In the genomic region with DNA sequence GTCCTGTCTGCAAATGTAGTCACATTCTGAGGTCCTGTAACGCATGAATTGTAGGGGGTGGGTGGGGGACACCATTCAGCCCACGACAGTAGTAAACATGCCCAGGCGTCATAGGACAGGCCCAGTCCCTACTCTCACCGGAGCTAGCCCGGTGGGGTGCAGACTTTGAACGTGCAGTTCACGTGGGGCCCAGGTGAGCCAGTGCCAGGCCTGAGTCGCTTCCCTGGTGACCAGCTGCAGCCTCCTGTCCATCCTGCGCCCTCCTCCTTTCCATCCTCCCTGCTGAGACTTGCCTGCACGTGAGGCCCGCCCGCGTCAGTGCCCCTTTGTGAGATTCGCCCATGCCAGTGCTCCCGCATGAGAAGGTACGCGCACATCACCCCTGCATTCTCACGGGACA, we compare ENCODE assay signal across 22 cellular contexts.
"Had no signal": no experiment of that assay in that cellular context is flagged by ENCODE, and none has a peak within 500 bp of the region (broad histone marks: within the 10 kb centered on the region; RNA-seq: fewer than 3 reads in every experiment).

No MANE protein-coding gene starts in this region.

- ATAC-seq: esophagus mucosa; gastrocnemius medialis; left colon; natural killer cell treated with Interleukin-12 subunit alpha and Interleukin-12 subunit beta and Interleukin-15 and Interleukin-18, amount 100 ng/mL, for 72 hours; sciatic nerve; stimulated activated naive B cell treated with anti-CD40 and anti-IgM and Interleukin-4, amounts not matched to agents 10 μg/mL and 1 μg/mL and 100 μg/mL, for 72 hours had no signal

- H3K4me1 Mint-ChIP-seq: memory B cell had no signal

- H3K4me3 Mint-ChIP-seq: central memory CD8-positive, alpha-beta T cell; memory B cell; mesothelial cell of epicardium; natural killer cell treated with Interleukin-12 subunit alpha and Interleukin-12 subunit beta and Interleukin-15 and Interleukin-18, amount 100 ng/mL, for 72 hours; stimulated activated naive B cell treated with anti-CD40 and anti-IgM and Interleukin-4, amounts not matched to agents 10 μg/mL and 1 μg/mL and 100 μg/mL, for 72 hours had no signal

- H3K4me3 ChIP-seq: dorsolateral prefrontal cortex, gastrocnemius medialis, prostate gland, spleen, stomach, thoracic aorta, transverse colon had no signal

- H3K4me1 ChIP-seq: gastrocnemius medialis, parathyroid adenoma, prostate gland had no signal

- H3K36me3 ChIP-seq: prostate gland, transverse colon had no signal

- H3K36me3 Mint-ChIP-seq: natural killer cell treated with Interleukin-12 subunit alpha and Interleukin-12 subunit beta and Interleukin-15 and Interleukin-18, amount 100 ng/mL, for 72 hours had no signal

- DNase-seq: cortex of kidney; dorsolateral prefrontal cortex; effector memory CD4-positive, alpha-beta T cell; gastrocnemius medialis; glutamatergic neuron; left colon; spleen; stimulated activated CD4-positive, alpha-beta T cell treated with anti-CD3 and anti-CD28 coated beads, Interleukin-2, amount 100 ng/mL, for 24 hours; stimulated activated CD4-positive, alpha-beta T cell treated with anti-CD3 and anti-CD28 coated beads, Interleukin-4, amount 100 ng/mL, for 4 hours; stimulated activated naive B cell treated with anti-CD40 and anti-IgM and Interleukin-4, amounts not matched to agents 10 μg/mL and 1 μg/mL and 100 μg/mL, for 72 hours; stomach; substantia nigra; transverse colon had no signal

- H3K9me3 ChIP-seq: gastrocnemius medialis, prostate gland, stomach, thoracic aorta, transverse colon had no signal

- H3K9ac ChIP-seq: parathyroid adenoma had no signal

- H3K27ac ChIP-seq: dorsolateral prefrontal cortex, gastrocnemius medialis, parathyroid adenoma, prostate gland, spleen, stomach, thoracic aorta, transverse colon had no signal

- H2AFZ ChIP-seq: parathyroid adenoma had no signal

- H3K9me3 Mint-ChIP-seq: central memory CD8-positive, alpha-beta T cell; natural killer cell treated with Interleukin-12 subunit alpha and Interleukin-12 subunit beta and Interleukin-15 and Interleukin-18, amount 100 ng/mL, for 72 hours; stimulated activated naive B cell treated with anti-CD40 and anti-IgM and Interleukin-4, amounts not matched to agents 10 μg/mL and 1 μg/mL and 100 μg/mL, for 72 hours had no signal

- H3K27ac Mint-ChIP-seq: memory B cell; mesothelial cell of epicardium; natural killer cell treated with Interleukin-12 subunit alpha and Interleukin-12 subunit beta and Interleukin-15 and Interleukin-18, amount 100 ng/mL, for 72 hours; stimulated activated naive B cell treated with anti-CD40 and anti-IgM and Interleukin-4, amounts not matched to agents 10 μg/mL and 1 μg/mL and 100 μg/mL, for 72 hours had no signal

- H3K79me2 ChIP-seq: parathyroid adenoma had no signal

- H3K27me3 ChIP-seq: dorsolateral prefrontal cortex had no signal
